ENCODE assay signal across 7 cellular contexts in genomic region chr11:64298966-64299846, GRCh38. TPM values are rescaled to one million over a fixed set of nuclear protein-coding genes. Genes with fewer than 3 reads are reported as not detected.
A peak's percentile ranks its signal among the peaks of the same experiment; 100 is the strongest.
DNase-seq lines count a peak whose midpoint lies in the region; ATAC-seq and TF ChIP-seq lines count a peak whose summit lies in the region.

No MANE protein-coding gene starts in this region.

- H3K27ac ChIP-seq in body of pancreas: no peak overlapping the region
- no peak overlapping the region for H3K27ac ChIP-seq in left lung
- peak overlapping the region in 1 of 5 donors; percentile 9 for H3K27ac ChIP-seq in stomach

- WGBS in body of pancreas, 2 donors: 2 to 17% methylated on average over 8 to 60 of the region's 60 CpGs
- WGBS in stomach, 5 donors: 3 to 5% (median 4%) methylated on average over 41 to 60 of the region's 60 CpGs

- H3K27me3 ChIP-seq in body of pancreas (peaks cover 0 to 24% of the 10 kb centered on the region in 2 donors), left lung (peaks cover 42 to 68% of the 10 kb centered on the region in 2 donors), stomach (peaks cover 17 to 95% (median 45%) of the 10 kb centered on the region in 3 donors)

- H3K36me3 ChIP-seq in body of pancreas (replicated peaks in 1 of 2; ENCODE audit: insufficient read depth in 1 of 2, low read depth in 2 of 2) (no peaks in the 10 kb centered on the region), left lung (no peaks in the 10 kb centered on the region), stomach (no peaks in the 10 kb centered on the region)

- peak in 40 of 76 experiments; percentile 1 to 55 (median 28) for DNase-seq in HUDEP-2 (lab: John Stamatoyannopoulos, UW; ENCODE audit: unreplicated experiment in 76 of 76)
- DNase-seq in body of pancreas: peak; percentile 59 to 81 (median 70)
- DNase-seq in left lung: peak in 1 of 2 donors; percentile 90
- DNase-seq in stomach: peak; percentile 79
- no peak for DNase-seq in EL
- DNase-seq in OCI-M2 (lab: John Stamatoyannopoulos, UW; ENCODE audit: unreplicated experiment): no peak

- peaks cover 27% of the 10 kb centered on the region for H3K4me1 ChIP-seq in body of pancreas
- H3K4me1 ChIP-seq in left lung: peaks cover 19 to 32% of the 10 kb centered on the region in 2 donors
- peaks cover 36 to 50% (median 36%) of the 10 kb centered on the region in 4 donors for H3K4me1 ChIP-seq in stomach

- TF ChIP-seq CTCF in body of pancreas (IDR thresholded peaks at IDR 0.05): peak in 1 of 7 experiments; percentile 2
- no peak for TF ChIP-seq CTCF in left lung (IDR thresholded peaks at IDR 0.05)
- TF ChIP-seq CTCF in stomach (IDR thresholded peaks at IDR 0.05): no peak

- TF ChIP-seq POLR2A in body of pancreas (IDR thresholded peaks at IDR 0.05) (no peak), stomach (IDR thresholded peaks at IDR 0.05) (no peak)

- no peak for TF ChIP-seq EP300 in stomach (IDR thresholded peaks at IDR 0.05)

- intact Hi-C loops in body of pancreas (cut with DNase I): loop anchor here (5.0 kb wide), 1 partner anchor 92 kb away; the partner anchor contains the start of gene FERMT3
- intact Hi-C loops in left lung (cut with DNase I): no loop called here
- intact Hi-C loops in stomach (cut with DNase I; ENCODE audit: low total_unique reads): loop anchor here (10.0 kb wide), 1 partner anchor 94 kb away; the partner anchor contains the start of gene FERMT3

- ATAC-seq in body of pancreas (peak; percentile 46), left lung (peak; percentile 45), GM21619 (IDR thresholded peaks at IDR 0.05; ENCODE audit: unreplicated experiment) (no peak)

- peak overlapping the region in 1 of 2 donors; percentile 2 for H3K4me3 ChIP-seq in body of pancreas
- H3K4me3 ChIP-seq in left lung: peak overlapping the region; percentile 10 to 39
- peak overlapping the region; percentile 43 to 55 (median 44) for H3K4me3 ChIP-seq in stomach

- H3K9me3 ChIP-seq in body of pancreas (no peaks in the 10 kb centered on the region), left lung (no peaks in the 10 kb centered on the region), stomach (no peaks in the 10 kb centered on the region)

RNA-seq across cellular contexts. Expression of gene CATSPERZ, which starts 1.0 kb away (rescaled TPM):
- total RNA-seq in body of pancreas (1 to 10 TPM in 1 of 2 donors, not detected in 1; 2.3 TPM), left lung (not detected), stomach (10 to 100 TPM in 1 of 5 donors, not detected in 4; 11.3 TPM)
- 1 to 10 TPM in 2 of 3 donors, under 1 TPM in 1; 0.18 to 5.2 (median 1.7) TPM for polyA plus RNA-seq in stomach

RNA-seq across cellular contexts. Expression of gene ESRRA, which starts 6.1 kb away (rescaled TPM):
- total RNA-seq in body of pancreas (10 to 100 TPM; 51.7 to 63.8 TPM), left lung (10 to 100 TPM; 42.8 to 60.1 TPM), stomach (100 to 1,000 TPM in 3 of 5 donors, 10 to 100 TPM in 2; 45.5 to 685 (median 142) TPM)
- polyA plus RNA-seq in stomach: 10 to 100 TPM; 63.5 to 86.6 (median 82.5) TPM

RNA-seq across cellular contexts. Expression of gene KCNK4, which starts 8.1 kb away (rescaled TPM):
- total RNA-seq in body of pancreas (not detected), left lung (not detected), stomach (not detected)
- polyA plus RNA-seq in stomach: not detected

RNA-seq across cellular contexts. Expression of gene GPR137, which starts 13.6 kb away (rescaled TPM):
- 10 to 100 TPM in 1 of 2 donors, 1 to 10 TPM in 1; 4.4 to 19.4 TPM for total RNA-seq in body of pancreas
- total RNA-seq in left lung: 10 to 100 TPM; 34.1 to 39.6 TPM
- total RNA-seq in stomach: 10 to 100 TPM in 2 of 5 donors, 1 to 10 TPM in 3; 2.9 to 58.8 (median 8.5) TPM
- 10 to 100 TPM; 18.8 to 23.4 (median 21.2) TPM for polyA plus RNA-seq in stomach

RNA-seq across cellular contexts. Expression of gene BAD, which starts 14.7 kb away (rescaled TPM):
- 10 to 100 TPM; 51.1 to 85.9 TPM for total RNA-seq in body of pancreas
- 10 to 100 TPM; 58.8 to 71.4 TPM for total RNA-seq in left lung
- 100 to 1,000 TPM in 1 of 5 donors, 10 to 100 TPM in 4; 40.4 to 343 (median 70.1) TPM for total RNA-seq in stomach
- polyA plus RNA-seq in stomach: 100 to 1,000 TPM; 114 to 207 (median 137) TPM

Comparison
In these comparisons a context has a peak if more than half of its experiments do, and no peak if none do; other contexts are left out.
1. DNase-seq: peak in HUDEP-2 (40 of 76), body of pancreas (4 of 4) and stomach (single experiment); none in EL (single experiment) and OCI-M2 (single experiment).
2. intact Hi-C loops: an anchor here in body of pancreas (5.0 kb wide) and stomach (10.0 kb wide); none called in left lung.